Comparison of ENCODE assay signal across 20 cellular contexts in the genomic region with DNA sequence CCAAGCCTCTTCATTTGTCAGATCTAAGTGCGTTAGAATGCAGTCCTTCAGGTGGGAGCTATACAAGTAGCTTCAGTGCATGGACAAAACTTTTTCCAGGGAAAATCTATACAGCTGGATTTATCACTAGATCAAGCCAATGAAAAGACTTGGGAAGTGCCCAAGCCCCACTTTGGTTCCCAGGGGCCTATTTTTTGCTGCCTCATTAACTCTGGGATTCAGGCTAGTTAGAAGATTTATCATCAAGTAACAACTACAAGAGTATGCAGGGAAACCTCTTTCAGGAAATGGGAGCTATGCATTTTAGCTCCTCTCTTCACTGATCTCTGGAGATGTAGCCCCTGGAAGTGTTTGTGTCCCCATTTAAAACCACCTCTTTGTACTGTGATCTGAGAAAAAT.
"Had no signal": no experiment of that assay in that cellular context is flagged by ENCODE, and none has a peak within 500 bp of the region (broad histone marks: within the 10 kb centered on the region; RNA-seq: fewer than 3 reads in every experiment).

No MANE protein-coding gene starts in this region.

- H3K9me3 ChIP-seq: SJSA1 had no signal

- H3K36me3 ChIP-seq: SJSA1 had no signal

- H3K4me1 ChIP-seq: SJSA1 had no signal

- H3K27ac ChIP-seq: SJSA1, SK-N-MC had no signal

- H3K4me3 ChIP-seq: SJSA1, SK-N-MC had no signal

- H3K27me3 ChIP-seq: SJSA1 had no signal

- DNase-seq: KBM-7, MV-4-11, NCI-H1048, NCI-H1105, NCI-H1417, NCI-H146, NCI-H1694 treated with DMSO at 0.1 percent for 48 hours, NCI-H1930, NCI-H2081, NCI-H2107, NCI-H226, NCI-H446 treated with DMSO at 0.1 percent for 48 hours, NCI-H524, NCI-H526 treated with DMSO at 0.1 percent for 48 hours, NCI-H774, Right ventricle myocardium superior, RPMI8226, SIG-M5 had no signal
